1 cellular context compared by ENCODE assay signal in the genomic region with DNA sequence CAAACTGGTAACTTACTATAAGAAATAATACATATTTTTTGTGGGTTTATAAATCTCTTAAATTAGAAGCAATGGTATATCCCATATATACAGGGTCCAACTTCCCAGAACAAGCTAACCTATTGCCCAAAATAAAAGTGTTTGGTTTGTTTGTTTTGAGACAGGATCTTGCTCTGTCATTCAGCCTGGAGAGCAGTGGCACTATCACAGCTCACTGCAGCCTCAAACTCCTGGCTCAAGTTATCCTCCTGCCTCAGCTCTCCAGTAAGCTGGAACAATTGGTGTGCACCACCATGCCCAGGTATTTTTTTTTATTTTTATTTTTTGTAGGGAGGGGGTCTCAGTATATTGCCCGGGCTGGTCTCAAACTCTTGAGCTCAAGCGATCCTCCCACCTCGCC.
TF ChIP-seq lines count a peak whose summit lies in the region.

No MANE protein-coding gene starts in this region.

TF ChIP-seq in SK-N-SH treated with all-trans-retinoic acid at 6 μM for 48 hours, 23 proteins besides CTCF, POLR2A, EP300 and RAD21 (continued from another document):
- TF ChIP-seq, protein P1, sequence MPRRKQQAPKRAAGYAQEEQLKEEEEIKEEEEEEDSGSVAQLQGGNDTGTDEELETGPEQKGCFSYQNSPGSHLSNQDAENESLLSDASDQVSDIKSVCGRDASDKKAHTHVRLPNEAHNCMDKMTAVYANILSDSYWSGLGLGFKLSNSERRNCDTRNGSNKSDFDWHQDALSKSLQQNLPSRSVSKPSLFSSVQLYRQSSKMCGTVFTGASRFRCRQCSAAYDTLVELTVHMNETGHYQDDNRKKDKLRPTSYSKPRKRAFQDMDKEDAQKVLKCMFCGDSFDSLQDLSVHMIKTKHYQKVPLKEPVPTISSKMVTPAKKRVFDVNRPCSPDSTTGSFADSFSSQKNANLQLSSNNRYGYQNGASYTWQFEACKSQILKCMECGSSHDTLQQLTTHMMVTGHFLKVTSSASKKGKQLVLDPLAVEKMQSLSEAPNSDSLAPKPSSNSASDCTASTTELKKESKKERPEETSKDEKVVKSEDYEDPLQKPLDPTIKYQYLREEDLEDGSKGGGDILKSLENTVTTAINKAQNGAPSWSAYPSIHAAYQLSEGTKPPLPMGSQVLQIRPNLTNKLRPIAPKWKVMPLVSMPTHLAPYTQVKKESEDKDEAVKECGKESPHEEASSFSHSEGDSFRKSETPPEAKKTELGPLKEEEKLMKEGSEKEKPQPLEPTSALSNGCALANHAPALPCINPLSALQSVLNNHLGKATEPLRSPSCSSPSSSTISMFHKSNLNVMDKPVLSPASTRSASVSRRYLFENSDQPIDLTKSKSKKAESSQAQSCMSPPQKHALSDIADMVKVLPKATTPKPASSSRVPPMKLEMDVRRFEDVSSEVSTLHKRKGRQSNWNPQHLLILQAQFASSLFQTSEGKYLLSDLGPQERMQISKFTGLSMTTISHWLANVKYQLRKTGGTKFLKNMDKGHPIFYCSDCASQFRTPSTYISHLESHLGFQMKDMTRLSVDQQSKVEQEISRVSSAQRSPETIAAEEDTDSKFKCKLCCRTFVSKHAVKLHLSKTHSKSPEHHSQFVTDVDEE (CRISPR knock-in tag; IDR thresholded peaks at IDR 0.05), result no peak
- TF ChIP-seq, protein P2, sequence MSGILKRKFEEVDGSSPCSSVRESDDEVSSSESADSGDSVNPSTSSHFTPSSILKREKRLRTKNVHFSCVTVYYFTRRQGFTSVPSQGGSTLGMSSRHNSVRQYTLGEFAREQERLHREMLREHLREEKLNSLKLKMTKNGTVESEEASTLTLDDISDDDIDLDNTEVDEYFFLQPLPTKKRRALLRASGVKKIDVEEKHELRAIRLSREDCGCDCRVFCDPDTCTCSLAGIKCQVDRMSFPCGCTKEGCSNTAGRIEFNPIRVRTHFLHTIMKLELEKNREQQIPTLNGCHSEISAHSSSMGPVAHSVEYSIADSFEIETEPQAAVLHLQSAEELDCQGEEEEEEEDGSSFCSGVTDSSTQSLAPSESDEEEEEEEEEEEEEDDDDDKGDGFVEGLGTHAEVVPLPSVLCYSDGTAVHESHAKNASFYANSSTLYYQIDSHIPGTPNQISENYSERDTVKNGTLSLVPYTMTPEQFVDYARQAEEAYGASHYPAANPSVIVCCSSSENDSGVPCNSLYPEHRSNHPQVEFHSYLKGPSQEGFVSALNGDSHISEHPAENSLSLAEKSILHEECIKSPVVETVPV (CRISPR knock-in tag; IDR thresholded peaks at IDR 0.05), result no peak
